Comparison of ENCODE assay signal across 2 cellular contexts in the genomic region with DNA sequence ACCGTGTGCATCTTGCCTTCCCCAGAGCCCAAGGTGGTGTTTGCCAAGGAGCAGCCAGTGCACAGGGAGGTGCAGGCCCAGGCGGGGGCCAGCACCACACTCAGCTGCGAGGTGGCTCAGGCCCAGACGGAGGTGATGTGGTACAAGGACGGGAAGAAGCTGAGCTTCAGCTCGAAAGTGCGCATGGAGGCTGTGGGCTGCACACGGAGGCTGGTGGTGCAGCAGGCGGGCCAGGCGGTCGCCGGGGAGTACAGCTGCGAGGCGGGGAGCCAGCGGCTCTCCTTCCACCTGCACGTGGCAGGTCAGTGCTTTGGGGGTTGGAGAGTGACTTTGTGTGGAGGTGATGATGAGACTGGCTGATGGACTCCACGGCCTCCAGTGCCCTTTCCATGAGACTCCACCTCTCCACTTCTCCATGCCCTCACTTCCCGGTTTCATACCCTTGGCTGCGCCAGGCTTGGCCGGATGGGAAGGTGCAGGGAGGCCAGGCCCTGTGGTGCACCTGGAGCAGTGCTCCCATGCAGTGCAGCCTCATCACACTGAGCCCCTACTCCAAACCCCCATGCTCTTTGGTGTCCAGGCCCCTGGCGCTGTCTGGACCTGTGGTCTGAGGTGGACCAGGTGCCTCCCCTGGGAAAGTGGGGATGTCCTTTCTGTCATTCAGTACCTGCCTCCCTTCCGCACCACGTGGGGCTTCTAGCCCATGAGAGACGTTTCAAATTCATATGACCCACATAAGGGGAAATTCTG.
TF ChIP-seq lines count a peak whose summit lies in the region.

No MANE protein-coding gene starts in this region.

TF ChIP-seq in HEK293T, 16 proteins besides CTCF, POLR2A, EP300 and RAD21 (continued from another document):
- TF ChIP-seq SUZ12 (IDR thresholded peaks at IDR 0.05) (no peak), LEF1 (IDR thresholded peaks at IDR 0.05; ENCODE audit: borderline replicate concordance) (no peak), ZNF384 (IDR thresholded peaks at IDR 0.05) (no peak), FOXM1 (IDR thresholded peaks at IDR 0.05; ENCODE audit: borderline replicate concordance) (no peak), NFRKB (IDR thresholded peaks at IDR 0.05) (no peak), L3MBTL2 (conservative IDR thresholded peaks at IDR 0.05) (no peak), CTBP1 (IDR thresholded peaks at IDR 0.05; ENCODE audit: borderline replicate concordance) (no peak), FOXK2 (IDR thresholded peaks at IDR 0.05) (no peak), FOXA1 (IDR thresholded peaks at IDR 0.05) (no peak), ELF4 (IDR thresholded peaks at IDR 0.05) (no peak), ARNT (IDR thresholded peaks at IDR 0.05) (no peak), TARDBP (IDR thresholded peaks at IDR 0.05) (no peak), SP1 (IDR thresholded peaks at IDR 0.05) (no peak), BHLHE40 (IDR thresholded peaks at IDR 0.05; ENCODE audit: borderline replicate concordance) (no peak)
- TF ChIP-seq, protein P1, sequence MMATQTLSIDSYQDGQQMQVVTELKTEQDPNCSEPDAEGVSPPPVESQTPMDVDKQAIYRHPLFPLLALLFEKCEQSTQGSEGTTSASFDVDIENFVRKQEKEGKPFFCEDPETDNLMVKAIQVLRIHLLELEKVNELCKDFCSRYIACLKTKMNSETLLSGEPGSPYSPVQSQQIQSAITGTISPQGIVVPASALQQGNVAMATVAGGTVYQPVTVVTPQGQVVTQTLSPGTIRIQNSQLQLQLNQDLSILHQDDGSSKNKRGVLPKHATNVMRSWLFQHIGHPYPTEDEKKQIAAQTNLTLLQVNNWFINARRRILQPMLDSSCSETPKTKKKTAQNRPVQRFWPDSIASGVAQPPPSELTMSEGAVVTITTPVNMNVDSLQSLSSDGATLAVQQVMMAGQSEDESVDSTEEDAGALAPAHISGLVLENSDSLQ (IDR thresholded peaks at IDR 0.05), result no peak

TF ChIP-seq in K562, 482 proteins besides CTCF, POLR2A, EP300 and RAD21:
- no peak for TF ChIP-seq NEUROD1 (IDR thresholded peaks at IDR 0.05; ENCODE audit: borderline replicate concordance, low read depth, low read length, partially characterized antibody)
- no peak for TF ChIP-seq TAF1 (IDR thresholded peaks at IDR 0.05; ENCODE audit: control insufficient read depth, extremely low read depth, insufficient read depth, low read length, severe bottlenecking)
- no peak for TF ChIP-seq POLR2AphosphoS5 (IDR thresholded peaks at IDR 0.05; ENCODE audit: control insufficient read depth, insufficient read depth, low read depth, low read length)
- TF ChIP-seq BRD9 (IDR thresholded peaks at IDR 0.05; ENCODE audit: low read depth, partially characterized antibody), result no peak
- TF ChIP-seq ARID2 (IDR thresholded peaks at IDR 0.05), result no peak
- TF ChIP-seq, protein P2, sequence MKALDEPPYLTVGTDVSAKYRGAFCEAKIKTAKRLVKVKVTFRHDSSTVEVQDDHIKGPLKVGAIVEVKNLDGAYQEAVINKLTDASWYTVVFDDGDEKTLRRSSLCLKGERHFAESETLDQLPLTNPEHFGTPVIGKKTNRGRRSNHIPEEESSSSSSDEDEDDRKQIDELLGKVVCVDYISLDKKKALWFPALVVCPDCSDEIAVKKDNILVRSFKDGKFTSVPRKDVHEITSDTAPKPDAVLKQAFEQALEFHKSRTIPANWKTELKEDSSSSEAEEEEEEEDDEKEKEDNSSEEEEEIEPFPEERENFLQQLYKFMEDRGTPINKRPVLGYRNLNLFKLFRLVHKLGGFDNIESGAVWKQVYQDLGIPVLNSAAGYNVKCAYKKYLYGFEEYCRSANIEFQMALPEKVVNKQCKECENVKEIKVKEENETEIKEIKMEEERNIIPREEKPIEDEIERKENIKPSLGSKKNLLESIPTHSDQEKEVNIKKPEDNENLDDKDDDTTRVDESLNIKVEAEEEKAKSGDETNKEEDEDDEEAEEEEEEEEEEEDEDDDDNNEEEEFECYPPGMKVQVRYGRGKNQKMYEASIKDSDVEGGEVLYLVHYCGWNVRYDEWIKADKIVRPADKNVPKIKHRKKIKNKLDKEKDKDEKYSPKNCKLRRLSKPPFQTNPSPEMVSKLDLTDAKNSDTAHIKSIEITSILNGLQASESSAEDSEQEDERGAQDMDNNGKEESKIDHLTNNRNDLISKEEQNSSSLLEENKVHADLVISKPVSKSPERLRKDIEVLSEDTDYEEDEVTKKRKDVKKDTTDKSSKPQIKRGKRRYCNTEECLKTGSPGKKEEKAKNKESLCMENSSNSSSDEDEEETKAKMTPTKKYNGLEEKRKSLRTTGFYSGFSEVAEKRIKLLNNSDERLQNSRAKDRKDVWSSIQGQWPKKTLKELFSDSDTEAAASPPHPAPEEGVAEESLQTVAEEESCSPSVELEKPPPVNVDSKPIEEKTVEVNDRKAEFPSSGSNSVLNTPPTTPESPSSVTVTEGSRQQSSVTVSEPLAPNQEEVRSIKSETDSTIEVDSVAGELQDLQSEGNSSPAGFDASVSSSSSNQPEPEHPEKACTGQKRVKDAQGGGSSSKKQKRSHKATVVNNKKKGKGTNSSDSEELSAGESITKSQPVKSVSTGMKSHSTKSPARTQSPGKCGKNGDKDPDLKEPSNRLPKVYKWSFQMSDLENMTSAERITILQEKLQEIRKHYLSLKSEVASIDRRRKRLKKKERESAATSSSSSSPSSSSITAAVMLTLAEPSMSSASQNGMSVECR (CRISPR knock-in tag; IDR thresholded peaks at IDR 0.05), result 0 out of 2 replicates have a peak, but pooled peaks have one; percentile 18
- TF ChIP-seq, protein P3, sequence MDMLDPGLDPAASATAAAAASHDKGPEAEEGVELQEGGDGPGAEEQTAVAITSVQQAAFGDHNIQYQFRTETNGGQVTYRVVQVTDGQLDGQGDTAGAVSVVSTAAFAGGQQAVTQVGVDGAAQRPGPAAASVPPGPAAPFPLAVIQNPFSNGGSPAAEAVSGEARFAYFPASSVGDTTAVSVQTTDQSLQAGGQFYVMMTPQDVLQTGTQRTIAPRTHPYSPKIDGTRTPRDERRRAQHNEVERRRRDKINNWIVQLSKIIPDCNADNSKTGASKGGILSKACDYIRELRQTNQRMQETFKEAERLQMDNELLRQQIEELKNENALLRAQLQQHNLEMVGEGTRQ (CRISPR knock-in tag; IDR thresholded peaks at IDR 0.05), result 0 out of 2 replicates have a peak, but pooled peaks have one; percentile 10
- no peak for TF ChIP-seq POLR3A (IDR thresholded peaks at IDR 0.05; ENCODE audit: borderline replicate concordance, extremely low read depth, insufficient read depth, insufficient read length)
- TF ChIP-seq, protein P4, sequence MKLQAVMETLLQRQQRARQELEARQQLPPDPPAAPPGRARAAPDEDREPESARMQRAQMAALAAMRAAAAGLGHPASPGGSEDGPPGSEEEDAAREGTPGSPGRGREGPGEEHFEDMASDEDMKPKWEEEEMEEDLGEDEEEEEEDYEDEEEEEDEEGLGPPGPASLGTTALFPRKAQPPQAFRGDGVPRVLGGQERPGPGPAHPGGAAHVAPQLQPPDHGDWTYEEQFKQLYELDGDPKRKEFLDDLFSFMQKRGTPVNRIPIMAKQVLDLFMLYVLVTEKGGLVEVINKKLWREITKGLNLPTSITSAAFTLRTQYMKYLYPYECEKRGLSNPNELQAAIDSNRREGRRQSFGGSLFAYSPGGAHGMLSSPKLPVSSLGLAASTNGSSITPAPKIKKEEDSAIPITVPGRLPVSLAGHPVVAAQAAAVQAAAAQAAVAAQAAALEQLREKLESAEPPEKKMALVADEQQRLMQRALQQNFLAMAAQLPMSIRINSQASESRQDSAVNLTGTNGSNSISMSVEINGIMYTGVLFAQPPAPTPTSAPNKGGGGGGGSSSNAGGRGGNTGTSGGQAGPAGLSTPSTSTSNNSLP (IDR thresholded peaks at IDR 0.05; ENCODE audit: borderline replicate concordance, low read depth, low read length), result no peak
- no peak for TF ChIP-seq NBN (IDR thresholded peaks at IDR 0.05; ENCODE audit: low read depth)
- TF ChIP-seq SIX5 (IDR thresholded peaks at IDR 0.05; ENCODE audit: borderline replicate concordance in 1 of 2, insufficient read depth in 1 of 2, low read depth in 1 of 2, low read length in 2 of 2), result no peak
- no peak for TF ChIP-seq TCF7 (IDR thresholded peaks at IDR 0.05; ENCODE audit: borderline replicate concordance)
- TF ChIP-seq, protein P5, sequence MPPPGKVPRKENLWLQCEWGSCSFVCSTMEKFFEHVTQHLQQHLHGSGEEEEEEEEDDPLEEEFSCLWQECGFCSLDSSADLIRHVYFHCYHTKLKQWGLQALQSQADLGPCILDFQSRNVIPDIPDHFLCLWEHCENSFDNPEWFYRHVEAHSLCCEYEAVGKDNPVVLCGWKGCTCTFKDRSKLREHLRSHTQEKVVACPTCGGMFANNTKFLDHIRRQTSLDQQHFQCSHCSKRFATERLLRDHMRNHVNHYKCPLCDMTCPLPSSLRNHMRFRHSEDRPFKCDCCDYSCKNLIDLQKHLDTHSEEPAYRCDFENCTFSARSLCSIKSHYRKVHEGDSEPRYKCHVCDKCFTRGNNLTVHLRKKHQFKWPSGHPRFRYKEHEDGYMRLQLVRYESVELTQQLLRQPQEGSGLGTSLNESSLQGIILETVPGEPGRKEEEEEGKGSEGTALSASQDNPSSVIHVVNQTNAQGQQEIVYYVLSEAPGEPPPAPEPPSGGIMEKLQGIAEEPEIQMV (tag; conservative IDR thresholded peaks at IDR 0.05; ENCODE audit: low read depth), result no peak
